Comparison of ENCODE assay signal across 1 cellular context in the genomic region with DNA sequence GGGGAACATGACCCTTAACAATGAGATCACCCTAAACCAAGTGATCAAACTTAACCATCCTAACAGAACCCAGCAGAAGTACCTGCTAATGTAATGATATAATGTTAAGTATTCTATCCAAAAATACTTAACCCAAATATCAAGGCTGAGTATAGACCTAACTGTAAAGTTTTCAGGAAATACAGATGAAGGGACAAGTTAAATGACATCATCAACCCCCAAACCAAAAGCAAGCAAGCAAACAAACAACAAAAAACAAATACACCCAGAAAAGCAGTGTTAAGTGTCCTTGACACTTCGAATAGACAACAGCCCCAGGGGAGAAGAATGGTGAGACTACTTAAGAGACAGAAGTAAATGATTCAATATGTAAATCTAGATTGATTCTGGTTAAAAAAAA.
A peak's percentile ranks its signal among the peaks of the same experiment; 100 is the strongest.
TF ChIP-seq lines count a peak whose summit lies in the region.

No MANE protein-coding gene starts in this region.

TF ChIP-seq in HEK293, 187 proteins besides CTCF, POLR2A, EP300 and RAD21 (continued from another document):
- TF ChIP-seq, protein P1, sequence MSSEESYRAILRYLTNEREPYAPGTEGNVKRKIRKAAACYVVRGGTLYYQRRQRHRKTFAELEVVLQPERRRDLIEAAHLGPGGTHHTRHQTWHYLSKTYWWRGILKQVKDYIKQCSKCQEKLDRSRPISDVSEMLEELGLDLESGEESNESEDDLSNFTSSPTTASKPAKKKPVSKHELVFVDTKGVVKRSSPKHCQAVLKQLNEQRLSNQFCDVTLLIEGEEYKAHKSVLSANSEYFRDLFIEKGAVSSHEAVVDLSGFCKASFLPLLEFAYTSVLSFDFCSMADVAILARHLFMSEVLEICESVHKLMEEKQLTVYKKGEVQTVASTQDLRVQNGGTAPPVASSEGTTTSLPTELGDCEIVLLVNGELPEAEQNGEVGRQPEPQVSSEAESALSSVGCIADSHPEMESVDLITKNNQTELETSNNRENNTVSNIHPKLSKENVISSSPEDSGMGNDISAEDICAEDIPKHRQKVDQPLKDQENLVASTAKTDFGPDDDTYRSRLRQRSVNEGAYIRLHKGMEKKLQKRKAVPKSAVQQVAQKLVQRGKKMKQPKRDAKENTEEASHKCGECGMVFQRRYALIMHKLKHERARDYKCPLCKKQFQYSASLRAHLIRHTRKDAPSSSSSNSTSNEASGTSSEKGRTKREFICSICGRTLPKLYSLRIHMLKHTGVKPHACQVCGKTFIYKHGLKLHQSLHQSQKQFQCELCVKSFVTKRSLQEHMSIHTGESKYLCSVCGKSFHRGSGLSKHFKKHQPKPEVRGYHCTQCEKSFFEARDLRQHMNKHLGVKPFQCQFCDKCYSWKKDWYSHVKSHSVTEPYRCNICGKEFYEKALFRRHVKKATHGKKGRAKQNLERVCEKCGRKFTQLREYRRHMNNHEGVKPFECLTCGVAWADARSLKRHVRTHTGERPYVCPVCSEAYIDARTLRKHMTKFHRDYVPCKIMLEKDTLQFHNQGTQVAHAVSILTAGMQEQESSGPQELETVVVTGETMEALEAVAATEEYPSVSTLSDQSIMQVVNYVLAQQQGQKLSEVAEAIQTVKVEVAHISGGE (tag by site-specific recombination; conservative IDR thresholded peaks at IDR 0.05; ENCODE audit: low read depth), result no peak
- no peak for TF ChIP-seq ZNF23 (tag by site-specific recombination; IDR thresholded peaks at IDR 0.05; ENCODE audit: borderline replicate concordance)
- no peak for TF ChIP-seq ZNF664 (tag by site-specific recombination; IDR thresholded peaks at IDR 0.05)
- no peak for TF ChIP-seq ZNF624 (tag by site-specific recombination; IDR thresholded peaks at IDR 0.05)
- no peak for TF ChIP-seq ZNF221 (tag by site-specific recombination; IDR thresholded peaks at IDR 0.05; ENCODE audit: borderline replicate concordance)
- no peak for TF ChIP-seq ZNF48 (tag by site-specific recombination; IDR thresholded peaks at IDR 0.05)
- TF ChIP-seq, protein P2, sequence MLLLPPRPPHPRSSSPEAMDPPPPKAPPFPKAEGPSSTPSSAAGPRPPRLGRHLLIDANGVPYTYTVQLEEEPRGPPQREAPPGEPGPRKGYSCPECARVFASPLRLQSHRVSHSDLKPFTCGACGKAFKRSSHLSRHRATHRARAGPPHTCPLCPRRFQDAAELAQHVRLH (tag by site-specific recombination; IDR thresholded peaks at IDR 0.05), result no peak
- no peak for TF ChIP-seq ZNF571 (tag by site-specific recombination; IDR thresholded peaks at IDR 0.05)
- TF ChIP-seq ZNF423 (tag by site-specific recombination; IDR thresholded peaks at IDR 0.05), result no peak
- no peak for TF ChIP-seq SP3 (tag by site-specific recombination; IDR thresholded peaks at IDR 0.05)
- TF ChIP-seq ZBTB20 (tag by site-specific recombination; IDR thresholded peaks at IDR 0.05), result no peak
- no peak for TF ChIP-seq KLF8 (tag by site-specific recombination; IDR thresholded peaks at IDR 0.05)
- TF ChIP-seq, protein P3, sequence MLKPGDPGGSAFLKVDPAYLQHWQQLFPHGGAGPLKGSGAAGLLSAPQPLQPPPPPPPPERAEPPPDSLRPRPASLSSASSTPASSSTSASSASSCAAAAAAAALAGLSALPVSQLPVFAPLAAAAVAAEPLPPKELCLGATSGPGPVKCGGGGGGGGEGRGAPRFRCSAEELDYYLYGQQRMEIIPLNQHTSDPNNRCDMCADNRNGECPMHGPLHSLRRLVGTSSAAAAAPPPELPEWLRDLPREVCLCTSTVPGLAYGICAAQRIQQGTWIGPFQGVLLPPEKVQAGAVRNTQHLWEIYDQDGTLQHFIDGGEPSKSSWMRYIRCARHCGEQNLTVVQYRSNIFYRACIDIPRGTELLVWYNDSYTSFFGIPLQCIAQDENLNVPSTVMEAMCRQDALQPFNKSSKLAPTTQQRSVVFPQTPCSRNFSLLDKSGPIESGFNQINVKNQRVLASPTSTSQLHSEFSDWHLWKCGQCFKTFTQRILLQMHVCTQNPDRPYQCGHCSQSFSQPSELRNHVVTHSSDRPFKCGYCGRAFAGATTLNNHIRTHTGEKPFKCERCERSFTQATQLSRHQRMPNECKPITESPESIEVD (tag by site-specific recombination; IDR thresholded peaks at IDR 0.05), result no peak
- TF ChIP-seq, protein P4, sequence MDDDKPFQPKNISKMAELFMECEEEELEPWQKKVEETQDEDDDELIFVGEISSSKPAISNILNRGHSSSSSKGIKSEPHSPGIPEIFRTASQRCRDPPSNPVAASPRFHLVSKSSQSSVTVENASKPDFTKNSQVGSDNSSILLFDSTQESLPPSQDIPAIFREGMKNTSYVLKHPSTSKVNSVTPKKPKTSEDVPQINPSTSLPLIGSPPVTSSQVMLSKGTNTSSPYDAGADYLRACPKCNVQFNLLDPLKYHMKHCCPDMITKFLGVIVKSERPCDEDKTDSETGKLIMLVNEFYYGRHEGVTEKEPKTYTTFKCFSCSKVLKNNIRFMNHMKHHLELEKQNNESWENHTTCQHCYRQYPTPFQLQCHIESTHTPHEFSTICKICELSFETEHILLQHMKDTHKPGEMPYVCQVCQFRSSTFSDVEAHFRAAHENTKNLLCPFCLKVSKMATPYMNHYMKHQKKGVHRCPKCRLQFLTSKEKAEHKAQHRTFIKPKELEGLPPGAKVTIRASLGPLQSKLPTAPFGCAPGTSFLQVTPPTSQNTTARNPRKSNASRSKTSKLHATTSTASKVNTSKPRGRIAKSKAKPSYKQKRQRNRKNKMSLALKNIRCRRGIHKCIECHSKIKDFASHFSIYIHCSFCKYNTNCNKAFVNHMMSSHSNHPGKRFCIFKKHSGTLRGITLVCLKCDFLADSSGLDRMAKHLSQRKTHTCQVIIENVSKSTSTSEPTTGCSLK (tag by site-specific recombination; IDR thresholded peaks at IDR 0.05), result no peak
- no peak for TF ChIP-seq ZNF157 (tag by site-specific recombination; IDR thresholded peaks at IDR 0.05)
- TF ChIP-seq ZNF548 (tag by site-specific recombination; IDR thresholded peaks at IDR 0.05), result no peak
- no peak for TF ChIP-seq HOXD13 (CRISPR knock-in tag; IDR thresholded peaks at IDR 0.05; ENCODE audit: borderline replicate concordance)
- TF ChIP-seq, protein P5, sequence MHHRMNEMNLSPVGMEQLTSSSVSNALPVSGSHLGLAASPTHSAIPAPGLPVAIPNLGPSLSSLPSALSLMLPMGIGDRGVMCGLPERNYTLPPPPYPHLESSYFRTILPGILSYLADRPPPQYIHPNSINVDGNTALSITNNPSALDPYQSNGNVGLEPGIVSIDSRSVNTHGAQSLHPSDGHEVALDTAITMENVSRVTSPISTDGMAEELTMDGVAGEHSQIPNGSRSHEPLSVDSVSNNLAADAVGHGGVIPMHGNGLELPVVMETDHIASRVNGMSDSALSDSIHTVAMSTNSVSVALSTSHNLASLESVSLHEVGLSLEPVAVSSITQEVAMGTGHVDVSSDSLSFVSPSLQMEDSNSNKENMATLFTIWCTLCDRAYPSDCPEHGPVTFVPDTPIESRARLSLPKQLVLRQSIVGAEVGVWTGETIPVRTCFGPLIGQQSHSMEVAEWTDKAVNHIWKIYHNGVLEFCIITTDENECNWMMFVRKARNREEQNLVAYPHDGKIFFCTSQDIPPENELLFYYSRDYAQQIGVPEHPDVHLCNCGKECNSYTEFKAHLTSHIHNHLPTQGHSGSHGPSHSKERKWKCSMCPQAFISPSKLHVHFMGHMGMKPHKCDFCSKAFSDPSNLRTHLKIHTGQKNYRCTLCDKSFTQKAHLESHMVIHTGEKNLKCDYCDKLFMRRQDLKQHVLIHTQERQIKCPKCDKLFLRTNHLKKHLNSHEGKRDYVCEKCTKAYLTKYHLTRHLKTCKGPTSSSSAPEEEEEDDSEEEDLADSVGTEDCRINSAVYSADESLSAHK (tag by site-specific recombination; IDR thresholded peaks at IDR 0.05), result 0 out of 2 replicates have a peak, but pooled peaks have one; percentile 43
- TF ChIP-seq, protein P6, sequence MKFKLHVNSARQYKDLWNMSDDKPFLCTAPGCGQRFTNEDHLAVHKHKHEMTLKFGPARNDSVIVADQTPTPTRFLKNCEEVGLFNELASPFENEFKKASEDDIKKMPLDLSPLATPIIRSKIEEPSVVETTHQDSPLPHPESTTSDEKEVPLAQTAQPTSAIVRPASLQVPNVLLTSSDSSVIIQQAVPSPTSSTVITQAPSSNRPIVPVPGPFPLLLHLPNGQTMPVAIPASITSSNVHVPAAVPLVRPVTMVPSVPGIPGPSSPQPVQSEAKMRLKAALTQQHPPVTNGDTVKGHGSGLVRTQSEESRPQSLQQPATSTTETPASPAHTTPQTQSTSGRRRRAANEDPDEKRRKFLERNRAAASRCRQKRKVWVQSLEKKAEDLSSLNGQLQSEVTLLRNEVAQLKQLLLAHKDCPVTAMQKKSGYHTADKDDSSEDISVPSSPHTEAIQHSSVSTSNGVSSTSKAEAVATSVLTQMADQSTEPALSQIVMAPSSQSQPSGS (tag by site-specific recombination; IDR thresholded peaks at IDR 0.05; ENCODE audit: low read depth), result peak; percentile 93
- TF ChIP-seq ZNF596 (tag by site-specific recombination; IDR thresholded peaks at IDR 0.05), result no peak
- TF ChIP-seq ZNF155 (tag by site-specific recombination; IDR thresholded peaks at IDR 0.05), result no peak
- 0 out of 2 replicates have a peak, but pooled peaks have one; percentile 12 for TF ChIP-seq ZNF366 (tag by site-specific recombination; conservative IDR thresholded peaks at IDR 0.05)
